In the genomic region with DNA sequence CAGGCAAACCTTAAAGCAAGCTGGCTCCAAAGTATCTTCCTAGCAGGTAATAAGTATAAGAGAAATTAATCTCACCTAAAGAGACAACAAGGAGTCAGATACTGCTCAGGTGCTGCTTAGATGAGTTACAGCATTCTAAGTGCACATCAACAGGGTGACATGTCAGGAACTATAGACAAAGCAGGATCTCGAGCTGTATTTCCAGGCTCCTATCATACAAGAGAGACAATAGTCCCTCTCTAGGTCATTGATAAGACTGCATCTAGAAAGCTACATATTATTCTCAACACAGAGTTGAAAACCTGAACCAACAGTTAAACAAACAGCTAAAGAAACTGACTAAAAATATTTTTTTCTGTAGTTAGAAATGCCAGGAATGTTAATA, we compare ENCODE assay signal across 8 cellular contexts. TPM values are rescaled to one million over a fixed set of nuclear protein-coding genes. Genes with fewer than 3 reads are reported as not detected.
DNase-seq lines count a peak whose midpoint lies in the region; ATAC-seq, FAIRE-seq and TF ChIP-seq lines count a peak whose summit lies in the region.

No MANE protein-coding gene starts in this region.

- H3K27me3 ChIP-seq in BJ (ENCODE audit: control insufficient read depth, insufficient read depth, low read length) (no peaks in the 10 kb centered on the region), bronchial epithelial cell (ENCODE audit: control insufficient read depth, insufficient read depth, low read length) (no peaks in the 10 kb centered on the region), mesendoderm (ENCODE audit: insufficient read depth, low read length, poor library complexity) (no peaks in the 10 kb centered on the region)

- no peak overlapping the region for H3K4me3 Mint-ChIP-seq in effector memory CD8-positive, alpha-beta T cell

- peaks cover 7% of the 10 kb centered on the region for H3K79me1 ChIP-seq in mesendoderm (ENCODE audit: low read length)

- peaks cover 76 to 77% of the 10 kb centered on the region in 2 donors for H3K27me3 Mint-ChIP-seq in effector memory CD8-positive, alpha-beta T cell

- H4K8ac ChIP-seq in mesendoderm (ENCODE audit: low read depth, low read length): no peak overlapping the region

- H3K4me1 Mint-ChIP-seq in effector memory CD8-positive, alpha-beta T cell (ENCODE audit: low read depth in 2 of 2): peaks cover 20 to 24% of the 10 kb centered on the region in 2 donors

- DNase-seq in BJ (ENCODE audit: low read depth) (no peak), Kasumi-1 (lab: John Stamatoyannopoulos, UW) (peak; percentile 26 to 50), bronchial epithelial cell (ENCODE audit: low read depth) (peak; percentile 65), mesendoderm (peak; percentile 57), SHP77 treated with DMSO at 0.1 percent for 48 hours (lab: John Stamatoyannopoulos, UW) (no peak), NK-92 (lab: John Stamatoyannopoulos, UW; ENCODE audit: unreplicated experiment) (no peak)
- DNase-seq in effector memory CD8-positive, alpha-beta T cell: no peak

- peaks cover 24% of the 10 kb centered on the region for H3K79me2 ChIP-seq in mesendoderm (ENCODE audit: control insufficient read depth, insufficient read depth, low read length)

- no peak overlapping the region for H3K4me2 ChIP-seq in mesendoderm (ENCODE audit: low read length)

- H2BK15ac ChIP-seq in mesendoderm (replicated peaks; ENCODE audit: low read depth): no peak overlapping the region

- CTCF ChIA-PET in BJ (lab: Yijun Ruan, JAX): interaction anchor here (0.6 to 2.0 kb wide), 4 partner anchors 17 to 661 kb away, joined by 3 to 14 read pairs (median 4); no protein-coding TSS in a partner anchor

- POLR2A ChIA-PET in BJ (lab: Charles Lee): interaction anchor here (0.6 kb wide), 1 partner anchor 797 kb away, joined by 3 read pairs; no protein-coding TSS in a partner anchor

- H2AK5ac ChIP-seq in mesendoderm (ENCODE audit: low read length): no peak overlapping the region

- no peak overlapping the region for H3K23ac ChIP-seq in mesendoderm (ENCODE audit: low read length)

- no peak overlapping the region for H2BK120ac ChIP-seq in mesendoderm (ENCODE audit: low read depth, low read length)

- TF ChIP-seq CTCF in BJ (IDR thresholded peaks at IDR 0.05; ENCODE audit: insufficient read depth, low read depth, low read length) (0 out of 2 replicates have a peak, but pooled peaks have one; percentile 26), bronchial epithelial cell (IDR thresholded peaks at IDR 0.05; ENCODE audit: insufficient read depth, low read length, severe bottlenecking) (peak; percentile 43)

- H3K27ac ChIP-seq in mesendoderm (ENCODE audit: low read depth, low read length): no peak overlapping the region

- no peak overlapping the region for H4K5ac ChIP-seq in mesendoderm (ENCODE audit: low read length)

- H3K4me3 ChIP-seq in BJ (ENCODE audit: low read depth, low read length) (no peak overlapping the region), bronchial epithelial cell (ENCODE audit: low read depth, low read length) (no peak overlapping the region), mesendoderm (ENCODE audit: low read length) (no peak overlapping the region)

- H2BK5ac ChIP-seq in mesendoderm (ENCODE audit: low read length): no peak overlapping the region

- no peak overlapping the region for H3K9ac ChIP-seq in mesendoderm (ENCODE audit: low read length)

- H3K36me3 ChIP-seq in BJ (ENCODE audit: control insufficient read depth, insufficient read depth, low read length) (no peaks in the 10 kb centered on the region), bronchial epithelial cell (ENCODE audit: control insufficient read depth, insufficient read depth, low read length) (no peaks in the 10 kb centered on the region), mesendoderm (ENCODE audit: control insufficient read depth, insufficient read depth, low read length) (no peaks in the 10 kb centered on the region)

- ATAC-seq in effector memory CD8-positive, alpha-beta T cell (replicated peaks): no peak
- ATAC-seq in HG02571 (IDR thresholded peaks at IDR 0.05; ENCODE audit: unreplicated experiment): no peak

- no CpG with 5 or more reads among the region's 1 CpG for WGBS in mesendoderm (ENCODE audit: extremely low coverage, insufficient coverage, low lambda C conversion rate)

- no peaks in the 10 kb centered on the region for H3K4me1 ChIP-seq in mesendoderm (ENCODE audit: control insufficient read depth, low read depth, low read length)

- H3K4ac ChIP-seq in mesendoderm (ENCODE audit: low read depth, low read length): no peak overlapping the region

- H3K56ac ChIP-seq in mesendoderm (ENCODE audit: low read length): no peak overlapping the region

- H3K18ac ChIP-seq in mesendoderm (ENCODE audit: low read length): no peak overlapping the region

- no peak overlapping the region for H3K27ac Mint-ChIP-seq in effector memory CD8-positive, alpha-beta T cell

- H3K36me3 Mint-ChIP-seq in effector memory CD8-positive, alpha-beta T cell (ENCODE audit: insufficient read depth): no peaks in the 10 kb centered on the region

- no peak for FAIRE-seq in bronchial epithelial cell (lab: Jason Lieb, UNC)

- H3K9me3 Mint-ChIP-seq in effector memory CD8-positive, alpha-beta T cell: no peaks in the 10 kb centered on the region

RNA-seq across cellular contexts. Expression of a gene that starts 3.9 kb away (rescaled TPM):
- polyA plus RNA-seq in BJ (2011; rRNA removed): 18.5 and 31.4 TPM in 2 replicates
- polyA minus RNA-seq in BJ (2011; rRNA and poly(A)+ RNA removed): 63.9 and 76.9 TPM in 2 replicates
- total RNA-seq in bronchial epithelial cell: 48.4 and 75.1 TPM in 2 replicates
- polyA plus RNA-seq in mesendoderm (2013, experiment 1 of 2): 29.3 TPM
- 30.0 TPM for polyA plus RNA-seq in mesendoderm (2013, experiment 2 of 2)

Comparison
In these comparisons a context has a peak if more than half of its experiments do, and no peak if none do; other contexts are left out.
1. DNase-seq: peak in Kasumi-1 (2 of 2), bronchial epithelial cell (single experiment) and mesendoderm (single experiment); none in BJ (single experiment), SHP77 treated with DMSO at 0.1 percent for 48 hours (single experiment), effector memory CD8-positive, alpha-beta T cell (0 of 3) and NK-92 (single experiment).